ENCODE assay signal across 24 cellular contexts in the genomic region with DNA sequence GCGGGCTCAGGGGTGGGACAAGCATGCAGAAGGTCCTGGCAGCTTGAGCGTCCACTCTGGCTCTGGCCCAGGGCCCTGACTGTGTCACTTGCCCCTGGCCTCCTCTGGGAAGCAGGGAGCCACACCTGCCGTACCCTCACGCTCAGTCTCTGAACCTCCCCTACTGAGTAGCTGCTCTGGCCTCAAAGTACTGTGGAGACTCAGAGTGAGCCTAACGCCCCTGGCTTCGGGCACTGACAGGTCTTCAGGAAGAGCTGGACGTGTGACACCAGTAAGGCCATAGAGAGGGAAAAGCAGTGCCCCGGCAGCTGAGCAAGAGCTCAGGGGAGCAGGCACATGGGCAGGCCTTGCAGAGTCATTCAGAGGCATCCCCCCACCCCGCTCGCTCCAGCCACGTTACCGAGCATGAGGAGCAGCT.
DNase-seq lines count a peak whose midpoint lies in the region; ATAC-seq, FAIRE-seq and TF ChIP-seq lines count a peak whose summit lies in the region.
"Had no signal": no experiment of that assay in that cellular context is flagged by ENCODE, and none has a peak within 500 bp of the region (broad histone marks: within the 10 kb centered on the region; RNA-seq: fewer than 3 reads in every experiment).

No MANE protein-coding gene starts in this region.

- no peak overlapping the region for H2BK5ac ChIP-seq in neuronal stem cell (ENCODE audit: low read length)

- TF ChIP-seq EP300 in HepG2 (IDR thresholded peaks at IDR 0.05; ENCODE audit: low read depth in 2 of 2, low read length in 2 of 2): no peak
- TF ChIP-seq EP300 in HepG2 (CRISPR knock-in tag; IDR thresholded peaks at IDR 0.05; ENCODE audit: borderline replicate concordance): no peak

- in situ Hi-C loops in HepG2 (cut with HindIII; ENCODE audit: extremely low pct_ligation_motif_present, low pct_unique_long_range_greater_than_20kb): no loop called here

- H2AFZ ChIP-seq in HepG2 (ENCODE audit: low read length) (no peak overlapping the region), neuronal stem cell (ENCODE audit: low read length) (no peak overlapping the region), osteoblast (ENCODE audit: low read length) (no peak overlapping the region)
- H2AFZ ChIP-seq: PC-9 had no signal

- H3K14ac ChIP-seq in neuronal stem cell (ENCODE audit: low read length): no peak overlapping the region

- TF ChIP-seq RAD21 in liver (IDR thresholded peaks at IDR 0.05): no peak
- no peak for TF ChIP-seq RAD21 in HepG2 (CRISPR knock-in tag; IDR thresholded peaks at IDR 0.05)

- H2BK15ac ChIP-seq in neuronal stem cell (ENCODE audit: low read length): peak overlapping the region; percentile 80

- TF ChIP-seq CTCF in liver (IDR thresholded peaks at IDR 0.05; ENCODE audit: low read depth, low read length, missing input control): no peak
- TF ChIP-seq CTCF in HepG2 (CRISPR knock-in tag; IDR thresholded peaks at IDR 0.05): no peak
- no peak for TF ChIP-seq CTCF in coronary artery (IDR thresholded peaks at IDR 0.05)
- no peak for TF ChIP-seq CTCF in osteoblast (IDR thresholded peaks at IDR 0.05; ENCODE audit: extremely low read depth, low read depth, low read length)

- 90% methylated on average over 12 of the region's 12 CpGs for WGBS in liver
- WGBS in HepG2 (ENCODE audit: low lambda C conversion rate): 94% methylated on average over 12 of the region's 12 CpGs
- no CpG with 5 or more reads among the region's 12 CpGs for WGBS in neuronal stem cell (ENCODE audit: extremely low coverage in 2 of 2, insufficient read length in 2 of 2, insufficient replicate concordance in 1 of 2), 2 donors

- H3K36me3 ChIP-seq in liver (ENCODE audit: control insufficient read depth in 4 of 4, insufficient read depth in 3 of 4, low read depth in 1 of 4, low read length in 3 of 4): peaks cover 0 to 3% (median 0%) of the 10 kb centered on the region in 4 donors
- peaks cover 2 to 15% of the 10 kb centered on the region in 2 experiments; a peak in 3 of 5 replicates for H3K36me3 ChIP-seq in HepG2 (replicated peaks in 1 of 2; ENCODE audit: control insufficient read depth in 1 of 2, insufficient read depth in 2 of 2, low read length in 2 of 2)
- peaks cover 0 to 8% of the 10 kb centered on the region in 2 donors for H3K36me3 ChIP-seq in neuronal stem cell (replicated peaks in 1 of 2; ENCODE audit: control insufficient read depth in 2 of 2, insufficient read depth in 2 of 2, low read length in 2 of 2)
- no peaks in the 10 kb centered on the region for H3K36me3 ChIP-seq in osteoblast (ENCODE audit: insufficient read depth, low read length)

- FAIRE-seq in HepG2 (lab: Jason Lieb, UNC): no peak
- FAIRE-seq: GM12878, H54, K562 had no signal

- H3K4me2 ChIP-seq in HepG2 (ENCODE audit: low read depth, low read length) (no peak overlapping the region), neuronal stem cell (ENCODE audit: insufficient read depth, low read length, poor library complexity, severe bottlenecking) (no peak overlapping the region), osteoblast (ENCODE audit: insufficient read depth, low read length) (no peak overlapping the region)
- H3K4me2 ChIP-seq: BLaER1, PC-9 had no signal

- no TSS peak for BruUV-seq in HepG2 (replicated peaks; lab: Mats Ljungman, UMichigan)

- intact Hi-C loops in HepG2 (cut with micrococcal nuclease; ENCODE audit: unreplicated experiment): no loop called here

- peaks cover 20 to 76% (median 46%) of the 10 kb centered on the region in 4 donors for H3K4me1 ChIP-seq in liver (ENCODE audit: control insufficient read depth in 4 of 4, insufficient read depth in 4 of 4, low read length in 3 of 4)
- peaks cover 33% of the 10 kb centered on the region for H3K4me1 ChIP-seq in HepG2 (ENCODE audit: insufficient read depth, low read length)
- H3K4me1 ChIP-seq in neuronal stem cell (ENCODE audit: control insufficient read depth in 2 of 2, insufficient read depth in 1 of 2, low read depth in 1 of 2, low read length in 2 of 2): peaks cover 0 to 21% of the 10 kb centered on the region in 2 donors
- peaks cover 10% of the 10 kb centered on the region for H3K4me1 ChIP-seq in osteoblast (ENCODE audit: insufficient read depth, low read length)

- no peak overlapping the region for H4K91ac ChIP-seq in neuronal stem cell (ENCODE audit: low read depth, low read length, poor library complexity)

- no peaks in the 10 kb centered on the region for H3K79me1 ChIP-seq in neuronal stem cell (ENCODE audit: low read depth, low read length)

- no peak overlapping the region for H4K8ac ChIP-seq in neuronal stem cell (ENCODE audit: low read depth, low read length)

- no peaks in the 10 kb centered on the region for H4K20me1 ChIP-seq in HepG2 (ENCODE audit: insufficient read depth, low read length)
- no peaks in the 10 kb centered on the region for H4K20me1 ChIP-seq in osteoblast (ENCODE audit: insufficient read depth, low read length)
- H4K20me1 ChIP-seq: BLaER1 had no signal

- H3K9me3 ChIP-seq in liver (ENCODE audit: control insufficient read depth in 4 of 4, low read length in 3 of 4): no peaks in the 10 kb centered on the region
- H3K9me3 ChIP-seq in HepG2 (ENCODE audit: low read length): no peaks in the 10 kb centered on the region
- H3K9me3 ChIP-seq in neuronal stem cell (replicated peaks in 1 of 2; ENCODE audit: control insufficient read depth in 2 of 2, insufficient read depth in 1 of 2, low read depth in 1 of 2, low read length in 2 of 2): no peaks in the 10 kb centered on the region
- no peaks in the 10 kb centered on the region for H3K9me3 ChIP-seq in osteoblast (ENCODE audit: low read depth, low read length)
- H3K9me3 ChIP-seq: BLaER1 had no signal

- H3K23ac ChIP-seq in neuronal stem cell (ENCODE audit: low read depth, low read length, poor library complexity): no peak overlapping the region

- DNase-seq in HepG2 (ENCODE audit: low spot score) (no peak), coronary artery (ENCODE audit: low spot score) (peak; percentile 50), neuronal stem cell (ENCODE audit: low spot score) (no peak), NCI-H1694 treated with DMSO at 0.1 percent for 48 hours (lab: John Stamatoyannopoulos, UW) (no peak), germinal center (ENCODE audit: low spot score) (no peak), osteoblast (ENCODE audit: insufficient read length, low spot score, missing footprints) (no peak)
- DNase-seq: CD4-positive, alpha-beta T cell; COR-L47; DMS 273 treated with DMSO at 0.1 percent for 48 hours; DMS79 treated with DMSO at 0.1 percent for 48 hours; MM.1S; NCI-H1048; NCI-H1417 treated with DMSO at 0.1 percent for 48 hours; NCI-H1930; NCI-H226; NCI-H510A treated with DMSO at 0.1 percent for 48 hours; NCI-H748 treated with DMSO at 0.1 percent for 48 hours; PC-9 had no signal

- no peak overlapping the region for H2BK12ac ChIP-seq in neuronal stem cell (ENCODE audit: low read length)

- no peak for ATAC-seq in HepG2
- ATAC-seq: GM12878, K562 had no signal

- CTCF ChIA-PET in HepG2 (lab: Yijun Ruan, JAX; ENCODE audit: low intra/inter-chr PET ratio, low total read pairs): no interaction called here

- H3K9ac ChIP-seq in liver (ENCODE audit: low read depth in 1 of 2, low read length in 2 of 2) (no peak overlapping the region), HepG2 (ENCODE audit: insufficient read depth, low read depth, low read length) (no peak overlapping the region), neuronal stem cell (ENCODE audit: low read depth, low read length, poor library complexity) (no peak overlapping the region)
- H3K9ac ChIP-seq: BLaER1 had no signal

- H2AK5ac ChIP-seq in neuronal stem cell (ENCODE audit: low read depth, low read length): peak overlapping the region; percentile 50

- no peak for TF ChIP-seq POLR2A in HepG2 (IDR thresholded peaks at IDR 0.05; ENCODE audit: insufficient read depth in 1 of 2, low read depth in 2 of 2, low read length in 2 of 2)

- POLR2A ChIA-PET in HepG2 (lab: Yijun Ruan, JAX): interaction anchor here (0.6 to 3.0 kb wide), 3 partner anchors 21 to 73 kb away, joined by 3 to 13 read pairs (median 11); partner anchors contain the start of gene SFXN5

- no peak overlapping the region for H2BK120ac ChIP-seq in neuronal stem cell (ENCODE audit: low read depth, low read length)

- H3K27ac ChIP-seq in liver (ENCODE audit: low read depth in 1 of 2, low read length in 2 of 2) (peak overlapping the region; percentile 44 to 89), HepG2 (ENCODE audit: extremely low read length, insufficient read depth, low read length) (no peak overlapping the region), coronary artery (no peak overlapping the region), neuronal stem cell (replicated peaks; ENCODE audit: low read length) (no peak overlapping the region), osteoblast (ENCODE audit: low read depth, low read length) (no peak overlapping the region)
- H3K27ac ChIP-seq: BLaER1, PC-9, RWPE1 had no signal

- no peak overlapping the region for H3K4me3 ChIP-seq in liver (ENCODE audit: low read depth in 1 of 3, low read length in 3 of 3)
- no peak overlapping the region for H3K4me3 ChIP-seq in HepG2 (replicated peaks in 1 of 3; ENCODE audit: insufficient read depth in 1 of 3, low read depth in 2 of 3, low read length in 3 of 3)
- H3K4me3 ChIP-seq in coronary artery: no peak overlapping the region
- peak overlapping the region in 1 of 2 donors; percentile 15 for H3K4me3 ChIP-seq in neuronal stem cell (ENCODE audit: low read length in 2 of 2)
- no peak overlapping the region for H3K4me3 ChIP-seq in osteoblast (ENCODE audit: insufficient read depth, low read length)
- H3K4me3 ChIP-seq: BLaER1, GM12878, K562, PC-9 had no signal

- H3K27me3 ChIP-seq in liver (ENCODE audit: control insufficient read depth in 4 of 4, insufficient read depth in 4 of 4, low read length in 3 of 4): no peaks in the 10 kb centered on the region
- H3K27me3 ChIP-seq in HepG2 (ENCODE audit: control insufficient read depth in 1 of 2, insufficient read depth in 2 of 2, low read length in 2 of 2): no peaks in the 10 kb centered on the region
- peaks cover 0 to 34% (median 2%) of the 10 kb centered on the region in 3 experiments for H3K27me3 ChIP-seq in neuronal stem cell (ENCODE audit: control insufficient read depth in 3 of 3, insufficient read depth in 3 of 3, low read depth in 1 of 3, low read length in 3 of 3)
- H3K27me3 ChIP-seq in osteoblast (ENCODE audit: insufficient read depth, low read length): no peaks in the 10 kb centered on the region
- H3K27me3 ChIP-seq: BLaER1 had no signal

- no peaks in the 10 kb centered on the region for H3K79me2 ChIP-seq in HepG2 (ENCODE audit: insufficient read depth, low read length)
- H3K79me2 ChIP-seq in osteoblast (ENCODE audit: insufficient read depth, low read length): no peaks in the 10 kb centered on the region

- H3K18ac ChIP-seq in neuronal stem cell (ENCODE audit: low read length): peak overlapping the region; percentile 70

- H3K4ac ChIP-seq in neuronal stem cell (ENCODE audit: low read length): peak overlapping the region; percentile 19

TF ChIP-seq in liver, 16 proteins besides CTCF, POLR2A, EP300 and RAD21:
- TF ChIP-seq NR2F2 (IDR thresholded peaks at IDR 0.05): no peak
- no peak for TF ChIP-seq FOXA2 (IDR thresholded peaks at IDR 0.05)
- no peak for TF ChIP-seq JUND (IDR thresholded peaks at IDR 0.05)

TF ChIP-seq in HepG2, 621 proteins besides CTCF, POLR2A, EP300 and RAD21 (continues in another document):
- TF ChIP-seq, protein P1, sequence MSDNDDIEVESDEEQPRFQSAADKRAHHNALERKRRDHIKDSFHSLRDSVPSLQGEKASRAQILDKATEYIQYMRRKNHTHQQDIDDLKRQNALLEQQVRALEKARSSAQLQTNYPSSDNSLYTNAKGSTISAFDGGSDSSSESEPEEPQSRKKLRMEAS (IDR thresholded peaks at IDR 0.05): no peak
- no peak for TF ChIP-seq ZKSCAN1 (IDR thresholded peaks at IDR 0.05; ENCODE audit: low read length)

Comparison
In these comparisons a context has a peak if more than half of its experiments do, and no peak if none do; other contexts are left out.
1. H3K27ac ChIP-seq: peak in liver (2 of 2); none in HepG2 (single experiment), coronary artery (0 of 2), neuronal stem cell (single experiment) and osteoblast (single experiment).